ENCODE assay signal across 12 cellular contexts in genomic region chr22:41050873-41051272, GRCh38.
"Had no signal": no experiment of that assay in that cellular context is flagged by ENCODE, and none has a peak within 500 bp of the region (broad histone marks: within the 10 kb centered on the region; RNA-seq: fewer than 3 reads in every experiment).

No MANE protein-coding gene starts in this region.

- DNase-seq: activated B cell treated with CpG ODN at 0.5 μM for 24 hours; activated CD4-positive, alpha-beta T cell treated with anti-CD3 and anti-CD28 coated beads, Interleukin-2, amount 10 ng/mL, durations not matched to agents 7 days and 5 days; activated CD8-positive, alpha-beta memory T cell treated with anti-CD3 and anti-CD28 coated beads for 24 hours; activated naive CD4-positive, alpha-beta T cell treated with anti-CD3 and anti-CD28 coated beads for 36 hours; colonic mucosa; effector CD4-positive, alpha-beta T cell; kidney glomerular epithelial cell; stimulated activated CD4-positive, alpha-beta T cell treated with anti-CD3 and anti-CD28 coated beads, Interleukin-4, amount 100 ng/mL, for 4 hours; stimulated activated naive CD8-positive, alpha-beta T cell treated with anti-CD3 and anti-CD28 coated beads, Interleukin-15, amount 100 ng/mL, for 72 hours; testis had no signal

- H3K4me3 ChIP-seq: cardiac muscle cell, colonic mucosa, testis had no signal

- ATAC-seq: stimulated activated naive CD8-positive, alpha-beta T cell treated with anti-CD3 and anti-CD28 coated beads, Interleukin-15, amount 100 ng/mL, for 72 hours had no signal

- H3K9me3 ChIP-seq: colonic mucosa, testis had no signal

- H3K27me3 ChIP-seq: cardiac muscle cell, colonic mucosa, testis had no signal

- H3K4me1 ChIP-seq: colonic mucosa, parathyroid adenoma had no signal

- H3K27ac ChIP-seq: cardiac muscle cell, colonic mucosa, parathyroid adenoma, testis had no signal

- H3K36me3 ChIP-seq: cardiac muscle cell, colonic mucosa had no signal

- H2AFZ ChIP-seq: parathyroid adenoma had no signal

- H3K9ac ChIP-seq: parathyroid adenoma had no signal
